Comparison of ENCODE assay signal across 23 cellular contexts in genomic region chr3:140752499-140752898, GRCh38.
"Had no signal": no experiment of that assay in that cellular context is flagged by ENCODE, and none has a peak within 500 bp of the region (broad histone marks: within the 10 kb centered on the region; RNA-seq: fewer than 3 reads in every experiment).

No MANE protein-coding gene starts in this region.

- H3K4me3 ChIP-seq: coronary artery, lower lobe of right lung, testis, vagina had no signal

- H3K36me3 Mint-ChIP-seq: mesothelial cell of epicardium, natural killer cell, type B pancreatic cell had no signal

- H3K4me1 ChIP-seq: lower lobe of right lung, testis, vagina had no signal

- DNase-seq: activated CD4-positive, alpha-beta T cell treated with anti-CD3 and anti-CD28 coated beads, Interleukin-2, amount 50 U/mL, for 1 hour; activated CD4-positive, CD25-positive, alpha-beta regulatory T cell treated with anti-CD3 and anti-CD28 coated beads, Interleukin-2, amount 50 U/mL, for 72 hours; activated CD8-positive, alpha-beta T cell treated with anti-CD3 and anti-CD28 coated beads, Interleukin-2, amount 10 ng/mL, durations not matched to agents 7 days and 5 days; activated gamma-delta T cell; activated naive CD4-positive, alpha-beta T cell treated with anti-CD3 and anti-CD28 coated beads, Interleukin-2, amount 50 U/mL, for 16 hours; activated naive CD8-positive, alpha-beta T cell treated with anti-CD3 and anti-CD28 coated beads, Interleukin-2, amount 50 U/mL, for 24 hours; cerebellar nuclear complex; kidney; lower lobe of right lung; natural killer cell; retina; stimulated activated CD4-positive, alpha-beta T cell treated with anti-CD3 and anti-CD28 coated beads, Interleukin-2, amount 100 ng/mL, for 48 hours; stimulated activated naive CD4-positive, alpha-beta T cell; testis had no signal

- H3K9me3 Mint-ChIP-seq: activated naive CD8-positive, alpha-beta T cell treated with anti-CD3 and anti-CD28 coated beads, Interleukin-2, amount 50 U/mL, for 24 hours; activated T-helper 1 cell treated with anti-CD3 and anti-CD28 coated beads, Interleukin-12 subunit alpha, Interleukin-12 subunit beta, Interleukin-2, Interleukin-4 antibody, amounts not matched to agents 30 ng/mL and 10 ng/mL and 1 ng/mL, durations not matched to agents 14 hours and 24 hours and 36 hours; mesothelial cell of epicardium; type B pancreatic cell had no signal

- ATAC-seq: activated CD8-positive, alpha-beta T cell treated with anti-CD3 and anti-CD28 coated beads, Interleukin-2, amount 10 ng/mL, durations not matched to agents 7 days and 5 days; activated naive CD8-positive, alpha-beta T cell treated with anti-CD3 and anti-CD28 coated beads, Interleukin-2, amount 50 U/mL, for 24 hours; left lobe of liver; lower lobe of right lung; natural killer cell had no signal

- H3K27ac Mint-ChIP-seq: activated CD8-positive, alpha-beta T cell treated with anti-CD3 and anti-CD28 coated beads, Interleukin-2, amount 10 ng/mL, durations not matched to agents 7 days and 5 days; activated naive CD8-positive, alpha-beta T cell treated with anti-CD3 and anti-CD28 coated beads, Interleukin-2, amount 50 U/mL, for 24 hours; activated T-helper 1 cell treated with anti-CD3 and anti-CD28 coated beads, Interleukin-12 subunit alpha, Interleukin-12 subunit beta, Interleukin-2, Interleukin-4 antibody, amounts not matched to agents 30 ng/mL and 10 ng/mL and 1 ng/mL, durations not matched to agents 14 hours and 24 hours and 36 hours; mesothelial cell of epicardium; natural killer cell; progenitor cell of endocrine pancreas; type B pancreatic cell had no signal

- H3K36me3 ChIP-seq: lower lobe of right lung, vagina had no signal

- H3K27ac ChIP-seq: coronary artery, epithelial cell of prostate, lower lobe of right lung, testis, vagina, VCaP had no signal

- H3K27me3 ChIP-seq: testis, vagina had no signal

- H3K9me3 ChIP-seq: lower lobe of right lung, testis, vagina had no signal

- H3K4me3 Mint-ChIP-seq: activated CD8-positive, alpha-beta T cell treated with anti-CD3 and anti-CD28 coated beads, Interleukin-2, amount 10 ng/mL, durations not matched to agents 7 days and 5 days; activated naive CD8-positive, alpha-beta T cell treated with anti-CD3 and anti-CD28 coated beads, Interleukin-2, amount 50 U/mL, for 24 hours; activated T-helper 1 cell treated with anti-CD3 and anti-CD28 coated beads, Interleukin-12 subunit alpha, Interleukin-12 subunit beta, Interleukin-2, Interleukin-4 antibody, amounts not matched to agents 30 ng/mL and 10 ng/mL and 1 ng/mL, durations not matched to agents 14 hours and 24 hours and 36 hours; mesothelial cell of epicardium; natural killer cell; type B pancreatic cell had no signal
